Comparison of ENCODE assay signal across 2 cellular contexts in genomic region chr14:67526676-67527459, GRCh38.
TF ChIP-seq lines count a peak whose summit lies in the region.

No MANE protein-coding gene starts in this region.

TF ChIP-seq in Ishikawa, 13 proteins besides CTCF, POLR2A, EP300 and RAD21 (continued from another document):
- TF ChIP-seq REST (IDR thresholded peaks at IDR 0.05; ENCODE audit: low read depth) (no peak), TEAD4 (IDR thresholded peaks at IDR 0.05) (no peak), MAX (IDR thresholded peaks at IDR 0.05) (no peak), ZBTB7A (IDR thresholded peaks at IDR 0.05; ENCODE audit: low read depth) (no peak), CREB1 (IDR thresholded peaks at IDR 0.05; ENCODE audit: low read depth) (no peak), TCF12 (IDR thresholded peaks at IDR 0.05; ENCODE audit: low read depth) (no peak), NFIC (IDR thresholded peaks at IDR 0.05) (no peak), FOXM1 (IDR thresholded peaks at IDR 0.05; ENCODE audit: borderline replicate concordance, low read depth) (no peak), CEBPB (IDR thresholded peaks at IDR 0.05) (no peak), TAF1 (IDR thresholded peaks at IDR 0.05; ENCODE audit: low read depth) (no peak), EGR1 (IDR thresholded peaks at IDR 0.05) (no peak)
- TF ChIP-seq, protein P1, sequence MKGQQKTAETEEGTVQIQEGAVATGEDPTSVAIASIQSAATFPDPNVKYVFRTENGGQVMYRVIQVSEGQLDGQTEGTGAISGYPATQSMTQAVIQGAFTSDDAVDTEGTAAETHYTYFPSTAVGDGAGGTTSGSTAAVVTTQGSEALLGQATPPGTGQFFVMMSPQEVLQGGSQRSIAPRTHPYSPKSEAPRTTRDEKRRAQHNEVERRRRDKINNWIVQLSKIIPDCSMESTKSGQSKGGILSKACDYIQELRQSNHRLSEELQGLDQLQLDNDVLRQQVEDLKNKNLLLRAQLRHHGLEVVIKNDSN (IDR thresholded peaks at IDR 0.05): no peak

TF ChIP-seq in K562, 482 proteins besides CTCF, POLR2A, EP300 and RAD21 (continued from another document):
- TF ChIP-seq PCBP2 (IDR thresholded peaks at IDR 0.05; ENCODE audit: low read depth, low read length, poor library complexity, severe bottlenecking): no peak
- peak; percentile 43 for TF ChIP-seq PRDM10 (IDR thresholded peaks at IDR 0.05; ENCODE audit: partially characterized antibody)
- peak; percentile 59; the same call in 1 of the 2 replicates for TF ChIP-seq CC2D1A (IDR thresholded peaks at IDR 0.05)
- no peak for TF ChIP-seq CEBPB (tag; IDR thresholded peaks at IDR 0.05)
- no peak for TF ChIP-seq ZBTB49 (CRISPR knock-in tag; IDR thresholded peaks at IDR 0.05; ENCODE audit: borderline replicate concordance)
- peak in 1 of 3 experiments; percentile 19 for TF ChIP-seq YY1 (IDR thresholded peaks at IDR 0.05; ENCODE audit: borderline replicate concordance in 1 of 3, control insufficient read depth in 1 of 3, extremely low read depth in 1 of 3, insufficient read depth in 3 of 3, insufficient read length in 1 of 3, insufficient replicate concordance in 2 of 3, low read depth in 1 of 3, low read length in 2 of 3)
- TF ChIP-seq, protein P2, sequence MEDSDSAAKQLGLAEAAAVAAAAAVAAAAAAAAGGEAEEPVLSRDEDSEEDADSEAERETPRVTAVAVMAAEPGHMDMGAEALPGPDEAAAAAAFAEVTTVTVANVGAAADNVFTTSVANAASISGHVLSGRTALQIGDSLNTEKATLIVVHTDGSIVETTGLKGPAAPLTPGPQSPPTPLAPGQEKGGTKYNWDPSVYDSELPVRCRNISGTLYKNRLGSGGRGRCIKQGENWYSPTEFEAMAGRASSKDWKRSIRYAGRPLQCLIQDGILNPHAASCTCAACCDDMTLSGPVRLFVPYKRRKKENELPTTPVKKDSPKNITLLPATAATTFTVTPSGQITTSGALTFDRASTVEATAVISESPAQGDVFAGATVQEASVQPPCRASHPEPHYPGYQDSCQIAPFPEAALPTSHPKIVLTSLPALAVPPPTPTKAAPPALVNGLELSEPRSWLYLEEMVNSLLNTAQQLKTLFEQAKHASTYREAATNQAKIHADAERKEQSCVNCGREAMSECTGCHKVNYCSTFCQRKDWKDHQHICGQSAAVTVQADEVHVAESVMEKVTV (CRISPR knock-in tag; IDR thresholded peaks at IDR 0.05): peak; percentile 69; the same call in 1 of the 2 replicates
- peak; percentile 40; the same call in 1 of the 2 replicates for TF ChIP-seq BCOR (IDR thresholded peaks at IDR 0.05)
